ENCODE assay signal across 1 cellular context in genomic region chr12:6275609-6276246, GRCh38.
TF ChIP-seq lines count a peak whose summit lies in the region.

No MANE protein-coding gene starts in this region.

TF ChIP-seq in HepG2, 621 proteins besides CTCF, POLR2A, EP300 and RAD21 (continued from another document):
- TF ChIP-seq, protein P1, sequence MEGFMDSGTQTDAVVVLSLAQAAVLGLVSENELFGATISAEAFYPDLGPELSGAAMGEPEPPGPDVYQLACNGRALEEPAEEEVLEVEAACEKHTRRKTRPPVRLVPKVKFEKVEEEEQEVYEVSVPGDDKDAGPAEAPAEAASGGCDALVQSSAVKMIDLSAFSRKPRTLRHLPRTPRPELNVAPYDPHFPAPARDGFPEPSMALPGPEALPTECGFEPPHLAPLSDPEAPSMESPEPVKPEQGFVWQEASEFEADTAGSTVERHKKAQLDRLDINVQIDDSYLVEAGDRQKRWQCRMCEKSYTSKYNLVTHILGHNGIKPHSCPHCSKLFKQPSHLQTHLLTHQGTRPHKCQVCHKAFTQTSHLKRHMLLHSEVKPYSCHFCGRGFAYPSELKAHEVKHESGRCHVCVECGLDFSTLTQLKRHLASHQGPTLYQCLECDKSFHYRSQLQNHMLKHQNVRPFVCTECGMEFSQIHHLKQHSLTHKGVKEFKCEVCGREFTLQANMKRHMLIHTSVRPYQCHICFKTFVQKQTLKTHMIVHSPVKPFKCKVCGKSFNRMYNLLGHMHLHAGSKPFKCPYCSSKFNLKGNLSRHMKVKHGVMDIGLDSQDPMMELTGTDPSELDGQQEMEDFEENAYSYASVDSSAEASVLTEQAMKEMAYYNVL (CRISPR knock-in tag; IDR thresholded peaks at IDR 0.05; ENCODE audit: borderline replicate concordance): no peak
